ENCODE assay signal across 14 cellular contexts in genomic region chr7:85172530-85172941, GRCh38. TPM values are rescaled to one million over a fixed set of nuclear protein-coding genes. Genes with fewer than 3 reads are reported as not detected.
DNase-seq lines count a peak whose midpoint lies in the region; ATAC-seq, FAIRE-seq and TF ChIP-seq lines count a peak whose summit lies in the region.
"Had no signal": no experiment of that assay in that cellular context is flagged by ENCODE, and none has a peak within 500 bp of the region (broad histone marks: within the 10 kb centered on the region; RNA-seq: fewer than 3 reads in every experiment).

No MANE protein-coding gene starts in this region.

- H3K4me3 ChIP-seq in A673 (ENCODE audit: low read depth, low read length, poor library complexity, severe bottlenecking) (no peak overlapping the region), body of pancreas (no peak overlapping the region)
- H3K4me3 ChIP-seq: BLaER1 treated with 17β-estradiol and CSF1 and Interleukin-3, amounts not matched to agents 10 nM and 100 nM; colonic mucosa; smooth muscle cell had no signal

- peak overlapping the region; percentile 77 for H3K27ac Mint-ChIP-seq in HFFc6
- H3K27ac Mint-ChIP-seq: activated T-cell treated with anti-CD3 and anti-CD28 coated beads, Interleukin-2, amount 50 U/mL, for 24 hours had no signal

- FAIRE-seq in frontal cortex (lab: Jason Lieb, UNC): no peak

- no peaks in the 10 kb centered on the region; the same call in 1 of the 2 replicates for H3K27me3 Mint-ChIP-seq in HFFc6 (ENCODE audit: insufficient read depth)
- H3K27me3 Mint-ChIP-seq: activated T-cell treated with anti-CD3 and anti-CD28 coated beads, Interleukin-2, amount 50 U/mL, for 24 hours had no signal

- DNase-seq in A673 (ENCODE audit: low spot score): peak; percentile 63
- peak; percentile 83 for DNase-seq in HFFc6
- DNase-seq in body of pancreas: no peak
- DNase-seq in kidney tubule cell (ENCODE audit: low spot score): peak; percentile 41
- no peak for DNase-seq in superior temporal gyrus (ENCODE audit: extremely low spot score)
- DNase-seq in frontal cortex (ENCODE audit: low spot score in 2 of 2): no peak
- no peak for DNase-seq in SK-N-DZ (ENCODE audit: low spot score)
- DNase-seq: activated T-cell treated with anti-CD3 and anti-CD28 coated beads, Interleukin-2, amount 50 U/mL, for 24 hours; colonic mucosa; NCI-H146 had no signal

- H3K36me3 Mint-ChIP-seq in HFFc6 (ENCODE audit: low read depth): peaks cover 9% of the 10 kb centered on the region

- 24 to 33% methylated on average over 3 of the region's 3 CpGs for WGBS in body of pancreas, 2 donors

- H3K27me3 ChIP-seq in A673 (replicated peaks; ENCODE audit: insufficient read depth, low read depth, low read length, poor library complexity) (no peaks in the 10 kb centered on the region), body of pancreas (no peaks in the 10 kb centered on the region)
- H3K27me3 ChIP-seq: BLaER1 treated with 17β-estradiol and CSF1 and Interleukin-3, amounts not matched to agents 10 nM and 100 nM; colonic mucosa had no signal

- CTCF ChIA-PET in A673 (lab: Charles Lee): no interaction called here

- no peak overlapping the region for H3K27ac ChIP-seq in A673 (ENCODE audit: low read depth, low read length, poor library complexity, severe bottlenecking)
- no peak overlapping the region for H3K27ac ChIP-seq in body of pancreas
- H3K27ac ChIP-seq: BLaER1 treated with 17β-estradiol and CSF1 and Interleukin-3, amounts not matched to agents 10 nM and 100 nM; colonic mucosa had no signal

- peaks cover 9% of the 10 kb centered on the region for H3K4me1 ChIP-seq in A673 (ENCODE audit: insufficient read depth, low read length, poor library complexity, severe bottlenecking)
- no peaks in the 10 kb centered on the region for H3K4me1 ChIP-seq in body of pancreas
- H3K4me1 ChIP-seq: colonic mucosa had no signal

- intact Hi-C loops in A673 (cut with micrococcal nuclease; ENCODE audit: unreplicated experiment) (no loop called here), body of pancreas (cut with DNase I) (no loop called here)

- no peaks in the 10 kb centered on the region for H3K36me3 ChIP-seq in A673 (ENCODE audit: insufficient read depth, low read length, poor library complexity, severe bottlenecking)
- no peaks in the 10 kb centered on the region for H3K36me3 ChIP-seq in body of pancreas (replicated peaks in 1 of 2; ENCODE audit: insufficient read depth in 1 of 2, low read depth in 2 of 2)
- H3K36me3 ChIP-seq: BLaER1 treated with 17β-estradiol and CSF1 and Interleukin-3, amounts not matched to agents 10 nM and 100 nM; colonic mucosa had no signal

- no TSS peak for BruUV-seq in A673 (replicated peaks; lab: Mats Ljungman, UMichigan)

- H3K4me1 Mint-ChIP-seq in HFFc6 (ENCODE audit: low read depth): peaks cover 62% of the 10 kb centered on the region

- TF ChIP-seq POLR2A in body of pancreas (IDR thresholded peaks at IDR 0.05): no peak

- no peaks in the 10 kb centered on the region for H3K9me3 Mint-ChIP-seq in HFFc6
- H3K9me3 Mint-ChIP-seq: activated T-cell treated with anti-CD3 and anti-CD28 coated beads, Interleukin-2, amount 50 U/mL, for 24 hours had no signal

- H3K4me3 Mint-ChIP-seq in HFFc6: peak overlapping the region; percentile 67
- H3K4me3 Mint-ChIP-seq: activated T-cell treated with anti-CD3 and anti-CD28 coated beads, Interleukin-2, amount 50 U/mL, for 24 hours had no signal

- ATAC-seq in body of pancreas (peak; percentile 30), HG03280 (IDR thresholded peaks at IDR 0.05; ENCODE audit: unreplicated experiment) (no peak)

- POLR2A ChIA-PET in A673 (lab: Charles Lee; ENCODE audit: low non-redundant PET): no interaction called here

- TF ChIP-seq CTCF in A673 (conservative IDR thresholded peaks at IDR 0.05; ENCODE audit: low read depth, low read length) (no peak), HFFc6 (IDR thresholded peaks at IDR 0.05) (no peak), body of pancreas (IDR thresholded peaks at IDR 0.05) (no peak)

- H3K9me3 ChIP-seq in A673 (ENCODE audit: low read depth, low read length, poor library complexity, severe bottlenecking) (no peaks in the 10 kb centered on the region), body of pancreas (no peaks in the 10 kb centered on the region)
- H3K9me3 ChIP-seq: colonic mucosa had no signal

RNA-seq across cellular contexts. Expression of gene SEMA3D, which starts 14.3 kb away (rescaled TPM):
- total RNA-seq in A673 (2021) (23.3 and 32.0 TPM in 2 replicates), body of pancreas (1 to 10 TPM in 1 of 2 donors, under 1 TPM in 1; 0.66 to 1.3 TPM), frontal cortex (3.7 TPM)
- 10 to 100 TPM; 16.5 to 23.7 (median 22.4) TPM for total RNA-seq in HFFc6 (2021; fragmentation: NEBNext Ultra II Directional; extraction: Animal tissue kit (Norgen Biotek cat#: 25700))
- 2.8 and 4.8 TPM in 2 replicates for polyA plus RNA-seq in SK-N-DZ (2014; cell fraction: cytosol; rRNA removed)
- 1.9 and 2.6 TPM in 2 replicates for polyA plus RNA-seq in SK-N-DZ (2014; cell fraction: nucleus; rRNA removed)
- total RNA-seq: OCI-LY7 had no signal

Comparison
In these comparisons a context has a peak if more than half of its experiments do, and no peak if none do; other contexts are left out.
1. DNase-seq: peak in A673 (single experiment), HFFc6 (single experiment) and kidney tubule cell (single experiment); none in body of pancreas (0 of 4), superior temporal gyrus (single experiment), frontal cortex (0 of 2) and SK-N-DZ (single experiment).